In the genomic region with DNA sequence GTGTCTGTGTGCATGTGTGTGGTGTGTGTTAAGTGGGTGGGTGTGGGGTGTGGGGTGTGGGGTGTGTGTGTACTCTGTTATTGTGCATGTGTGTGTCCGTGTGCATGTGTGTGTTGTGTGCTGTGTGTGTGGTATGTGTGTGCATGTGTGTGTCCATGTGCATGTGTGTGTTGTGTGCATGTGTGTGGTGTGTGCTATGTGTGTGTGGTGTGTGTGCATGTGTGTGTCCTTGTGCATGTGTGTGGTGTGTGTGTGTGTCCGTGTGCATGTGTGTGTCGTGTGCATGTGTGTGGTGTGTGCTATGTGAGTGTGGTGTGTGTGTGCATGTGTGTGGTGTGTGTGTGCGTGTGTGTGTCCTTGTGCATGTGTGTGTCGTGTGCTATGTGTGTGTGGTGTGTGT, we compare ENCODE assay signal across 33 cellular contexts. TPM values are rescaled to one million over a fixed set of nuclear protein-coding genes. Genes with fewer than 3 reads are reported as not detected.
"Had no signal": no experiment of that assay in that cellular context is flagged by ENCODE, and none has a peak within 500 bp of the region (broad histone marks: within the 10 kb centered on the region; RNA-seq: fewer than 3 reads in every experiment).

No MANE protein-coding gene starts in this region.

- H3K4me3 Mint-ChIP-seq: activated naive CD8-positive, alpha-beta T cell treated with anti-CD3 and anti-CD28 coated beads for 36 hours; activated T-cell treated with anti-CD3 and anti-CD28 coated beads, Interleukin-2, amount 50 U/mL, for 4 hours; immature natural killer cell; mesothelial cell of epicardium; stimulated activated naive CD8-positive, alpha-beta T cell treated with anti-CD3 and anti-CD28 coated beads, Interleukin-15, Interleukin-2, amounts not matched to agents 100 ng/mL and 50 ng/mL, for 24 hours; T-helper 2 cell treated with Interferon-gamma antibody and Interleukin-4, amounts not matched to agents 5 μg/mL and 100 μg/mL, for 36 hours had no signal

- H3K36me3 Mint-ChIP-seq: activated naive CD8-positive, alpha-beta T cell treated with anti-CD3 and anti-CD28 coated beads for 36 hours; immature natural killer cell; mesothelial cell of epicardium had no signal

- H3K36me3 ChIP-seq: cardiac muscle cell, neutrophil, pancreas, thyroid gland had no signal

- H3K27ac Mint-ChIP-seq: activated naive CD8-positive, alpha-beta T cell treated with anti-CD3 and anti-CD28 coated beads for 36 hours; mesothelial cell of epicardium; stimulated activated naive CD8-positive, alpha-beta T cell treated with anti-CD3 and anti-CD28 coated beads, Interleukin-15, Interleukin-2, amounts not matched to agents 100 ng/mL and 50 ng/mL, for 24 hours; T-helper 2 cell treated with Interferon-gamma antibody and Interleukin-4, amounts not matched to agents 5 μg/mL and 100 μg/mL, for 36 hours had no signal

- H3K4me2 ChIP-seq: hepatocyte had no signal

- H3K9me3 Mint-ChIP-seq: activated naive CD8-positive, alpha-beta T cell treated with anti-CD3 and anti-CD28 coated beads for 36 hours; activated T-cell treated with anti-CD3 and anti-CD28 coated beads, Interleukin-2, amount 50 U/mL, for 4 hours; immature natural killer cell; mesothelial cell of epicardium; stimulated activated naive CD8-positive, alpha-beta T cell treated with anti-CD3 and anti-CD28 coated beads, Interleukin-15, Interleukin-2, amounts not matched to agents 100 ng/mL and 50 ng/mL, for 24 hours had no signal

- H3K4me3 ChIP-seq: cardiac muscle cell, hepatocyte, lung, pancreas, skin epidermis, thyroid gland had no signal

- H3K27ac ChIP-seq: cardiac muscle cell, foreskin keratinocyte, hepatocyte, neutrophil, pancreas, skin epidermis, thyroid gland, VCaP had no signal

- DNase-seq: activated CD8-positive, alpha-beta memory T cell treated with anti-CD3 and anti-CD28 coated beads, Interleukin-2, amount 50 U/mL, for 48 hours; activated naive CD4-positive, alpha-beta T cell treated with Interleukin-2 at 50 U/mL for 16 hours; activated naive CD8-positive, alpha-beta T cell treated with anti-CD3 and anti-CD28 coated beads for 36 hours; activated T-cell treated with anti-CD3 and anti-CD28 coated beads, Interleukin-2, amount 50 U/mL, for 4 hours; amygdala; dermis blood vessel endothelial cell; effector CD8-positive, alpha-beta T cell; foreskin keratinocyte; immature natural killer cell; naive thymus-derived CD8-positive, alpha-beta T cell; pancreas; stimulated activated CD4-positive, alpha-beta T cell treated with anti-CD3 and anti-CD28 coated beads, Interleukin-1b, Interleukin-23, amount 100 ng/mL, for 48 hours; substantia nigra; thyroid gland had no signal

- H3K27me3 ChIP-seq: cardiac muscle cell, pancreas, thyroid gland had no signal

- H3K4me1 Mint-ChIP-seq: activated naive CD8-positive, alpha-beta T cell treated with anti-CD3 and anti-CD28 coated beads for 36 hours; immature natural killer cell had no signal

- H2AFZ ChIP-seq: hepatocyte had no signal

- ATAC-seq: activated CD4-positive, CD25-positive, alpha-beta regulatory T cell treated with anti-CD3 and anti-CD28 coated beads, Interleukin-2, amount 50 U/mL, for 24 hours; activated T-cell treated with anti-CD3 and anti-CD28 coated beads, Interleukin-2, amount 50 U/mL, for 4 hours; foreskin keratinocyte; left lobe of liver; naive thymus-derived CD8-positive, alpha-beta T cell; pancreas; right cardiac atrium had no signal

- H3K4me1 ChIP-seq: foreskin keratinocyte, pancreas had no signal

- H3K9me3 ChIP-seq: neutrophil, pancreas, thyroid gland had no signal

RNA-seq across cellular contexts. Expression of gene OTOS, which starts 6.9 kb away (rescaled TPM):
- total RNA-seq: activated CD8-positive, alpha-beta memory T cell treated with anti-CD3 and anti-CD28 coated beads for 36 hours; activated naive CD8-positive, alpha-beta T cell treated with anti-CD3 and anti-CD28 coated beads for 36 hours; activated T-cell treated with anti-CD3 and anti-CD28 coated beads, Interleukin-2, amount 50 U/mL, for 4 hours; cardiac muscle cell; chondrocyte; dermis blood vessel endothelial cell; foreskin keratinocyte; glomerular endothelial cell; kidney epithelial cell; left lobe of liver; lung; mesothelial cell of epicardium; naive thymus-derived CD8-positive, alpha-beta T cell; pancreas; pulmonary artery endothelial cell; right cardiac atrium; urinary bladder had no signal
- polyA plus RNA-seq: cardiac muscle cell; esophagus; foreskin keratinocyte; hepatocyte; immature natural killer cell; lung; naive thymus-derived CD8-positive, alpha-beta T cell; pancreas; right cardiac atrium; urinary bladder had no signal
